Comparison of ENCODE assay signal across 13 cellular contexts in the genomic region with DNA sequence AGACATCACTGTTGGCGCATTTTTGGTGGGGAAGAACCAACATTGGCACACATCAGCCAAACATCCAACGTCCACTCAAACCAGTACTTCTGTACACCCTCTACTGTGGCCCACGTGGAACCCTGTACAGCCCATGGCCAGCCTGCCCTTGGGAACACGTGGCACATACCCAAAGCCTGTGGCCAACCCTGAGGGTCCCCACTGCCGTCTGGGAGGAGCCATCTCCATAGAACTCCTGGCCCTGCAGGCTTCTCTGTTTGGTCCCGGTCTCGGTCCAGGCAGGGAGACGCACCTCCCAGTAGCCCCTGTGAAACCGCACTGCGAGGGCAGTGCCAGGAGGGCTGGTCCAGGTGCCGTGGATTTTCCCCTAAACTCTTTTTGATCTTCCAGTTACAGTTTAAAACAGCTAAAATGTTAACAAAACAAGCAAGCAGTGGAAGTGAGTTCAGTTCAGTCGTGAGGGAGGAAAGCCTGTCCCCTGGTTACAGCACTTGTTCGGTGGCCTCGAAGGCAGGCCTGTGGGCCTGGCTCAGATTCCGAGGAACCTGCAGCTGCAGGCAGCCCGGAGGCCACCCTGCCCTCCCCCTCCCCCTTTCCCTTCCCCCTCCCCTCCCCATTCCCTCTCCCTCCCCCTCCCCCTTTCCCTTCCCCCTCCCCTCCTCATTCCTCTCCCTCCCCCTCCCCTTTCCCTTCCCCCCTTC.
"Had no signal": no experiment of that assay in that cellular context is flagged by ENCODE, and none has a peak within 500 bp of the region (broad histone marks: within the 10 kb centered on the region; RNA-seq: fewer than 3 reads in every experiment).

No MANE protein-coding gene starts in this region.

- H3K36me3 ChIP-seq: ascending aorta, vagina had no signal

- ATAC-seq: activated naive CD8-positive, alpha-beta T cell treated with anti-CD3 and anti-CD28 coated beads, Interleukin-2, amount 50 U/mL, for 24 hours; activated T-cell treated with anti-CD3 and anti-CD28 coated beads, Interleukin-2, amount 50 U/mL, for 72 hours; foreskin keratinocyte; stimulated activated naive B cell treated with anti-CD40 and anti-IgM and Interleukin-4, amounts not matched to agents 10 μg/mL and 1 μg/mL and 100 μg/mL, for 72 hours had no signal

- H3K27ac ChIP-seq: ascending aorta, foreskin keratinocyte, parathyroid adenoma, vagina had no signal

- H3K9me3 ChIP-seq: ascending aorta, vagina had no signal

- H3K27me3 ChIP-seq: ascending aorta, vagina had no signal

- H3K4me1 ChIP-seq: ascending aorta, foreskin keratinocyte, parathyroid adenoma, vagina had no signal

- H3K4me3 ChIP-seq: ascending aorta, vagina had no signal

- DNase-seq: activated CD4-positive, alpha-beta T cell treated with anti-CD3 and anti-CD28 coated beads, Interleukin-2, amount 50 U/mL, for 4 hours; activated CD4-positive, CD25-positive, alpha-beta regulatory T cell treated with anti-CD3 and anti-CD28 coated beads, Interleukin-2, amount 50 U/mL, for 72 hours; activated naive CD4-positive, alpha-beta T cell treated with Interleukin-2 at 50 U/mL for 16 hours; activated naive CD8-positive, alpha-beta T cell treated with anti-CD3 and anti-CD28 coated beads, Interleukin-2, amount 50 U/mL, for 24 hours; activated T-cell treated with anti-CD3 and anti-CD28 coated beads, Interleukin-2, amount 50 U/mL, for 72 hours; foreskin keratinocyte; mesenchymal stem cell; stimulated activated CD4-positive, alpha-beta T cell treated with anti-CD3 and anti-CD28 coated beads, Interleukin-1b, Interleukin-23, amount 100 ng/mL, for 48 hours; stimulated activated naive B cell treated with anti-CD40 and anti-IgM and Interleukin-4, amounts not matched to agents 10 μg/mL and 1 μg/mL and 100 μg/mL, for 72 hours; T-helper 2 cell had no signal
